24 cellular contexts compared by ENCODE assay signal in genomic region chr5:85108471-85108870, GRCh38.
A peak's percentile ranks its signal among the peaks of the same experiment; 100 is the strongest.
DNase-seq lines count a peak whose midpoint lies in the region; ATAC-seq and TF ChIP-seq lines count a peak whose summit lies in the region.
"Had no signal": no experiment of that assay in that cellular context is flagged by ENCODE, and none has a peak within 500 bp of the region (broad histone marks: within the 10 kb centered on the region; RNA-seq: fewer than 3 reads in every experiment).

No MANE protein-coding gene starts in this region.

- no peaks in the 10 kb centered on the region for H3K27me3 ChIP-seq in GM23338 (ENCODE audit: insufficient read depth)
- H3K27me3 ChIP-seq: foreskin keratinocyte, SJCRH30 had no signal

- H3K27ac Mint-ChIP-seq in GM23338 = no peak overlapping the region
- no peak overlapping the region for H3K27ac Mint-ChIP-seq in activated CD4-positive, alpha-beta memory T cell treated with anti-CD3 and anti-CD28 coated beads for 36 hours
- H3K27ac Mint-ChIP-seq: activated CD8-positive, alpha-beta memory T cell treated with anti-CD3 and anti-CD28 coated beads, Interleukin-2, amount 10 ng/mL, durations not matched to agents 7 days and 5 days; activated naive CD8-positive, alpha-beta T cell; nephron; stimulated activated effector memory CD8-positive, alpha-beta T cell treated with anti-CD3 and anti-CD28 coated beads, Interleukin-12 subunit alpha, Interleukin-12 subunit beta, amount 100 ng/mL, for 72 hours; T-helper 17 cell had no signal

- H3K4me1 ChIP-seq in GM23338 (ENCODE audit: insufficient read depth) = no peaks in the 10 kb centered on the region
- H3K4me1 ChIP-seq: foreskin keratinocyte, HAP-1, left ventricle myocardium inferior, psoas muscle, SJCRH30 had no signal

- no peaks in the 10 kb centered on the region for H3K9me2 ChIP-seq in GM23338 (ENCODE audit: insufficient read depth)

- ATAC-seq in GM23338 = no peak
- no peak for ATAC-seq in GM19463 (IDR thresholded peaks at IDR 0.05; ENCODE audit: unreplicated experiment)
- ATAC-seq: activated CD8-positive, alpha-beta memory T cell treated with anti-CD3 and anti-CD28 coated beads, Interleukin-2, amount 10 ng/mL, durations not matched to agents 7 days and 5 days; foreskin keratinocyte; psoas muscle; stimulated activated effector memory CD8-positive, alpha-beta T cell treated with anti-CD3 and anti-CD28 coated beads, Interleukin-12 subunit alpha, Interleukin-12 subunit beta, amount 100 ng/mL, for 72 hours; T-helper 17 cell had no signal

- no peak overlapping the region for H2AFZ ChIP-seq in GM23338

- H4K20me1 ChIP-seq in GM23338 (replicated peaks; ENCODE audit: insufficient read depth) = no peaks in the 10 kb centered on the region

- DNase-seq in GM23338 (ENCODE audit: low spot score) = peak; percentile 43
- DNase-seq in NCI-H69 (lab: John Stamatoyannopoulos, UW) = peak; percentile 22
- DNase-seq in epithelial cell of esophagus (ENCODE audit: low read depth) = peak; percentile 6
- no peak for DNase-seq in activated CD4-positive, alpha-beta memory T cell treated with anti-CD3 and anti-CD28 coated beads for 36 hours
- DNase-seq in ureter (ENCODE audit: low spot score) = no peak
- DNase-seq in activated CD8-positive, alpha-beta memory T cell treated with anti-CD3 and anti-CD28 coated beads, Interleukin-2, amount 50 U/mL, for 4 hours = no peak
- DNase-seq: activated CD4-positive, alpha-beta T cell treated with anti-CD3 and anti-CD28 coated beads for 48 hours; activated CD8-positive, alpha-beta memory T cell treated with anti-CD3 and anti-CD28 coated beads, Interleukin-2, amount 10 ng/mL, durations not matched to agents 7 days and 5 days; foreskin keratinocyte; left ventricle myocardium inferior; NCI-H2081 treated with DMSO at 0.1 percent for 48 hours; NCI-H510A; psoas muscle; SJCRH30; stimulated activated CD4-positive, alpha-beta T cell treated with anti-CD3 and anti-CD28 coated beads, Interleukin-1b, Interleukin-23, amount 100 ng/mL, for 48 hours; T-helper 17 cell had no signal

- POLR2A ChIA-PET in activated CD4-positive, alpha-beta memory T cell treated with anti-CD3 and anti-CD28 coated beads for 36 hours (lab: Charles Lee) = no interaction called here

- TF ChIP-seq CTCF in 22Rv1 (IDR thresholded peaks at IDR 0.05) (0 out of 2 replicates have a peak, but pooled peaks have one; percentile 15), GM23338 (conservative IDR thresholded peaks at IDR 0.05; ENCODE audit: low read depth in 2 of 2) (peak in 1 of 2 experiments; percentile 39; a peak in 1 of 4 replicates), epithelial cell of esophagus (IDR thresholded peaks at IDR 0.05; ENCODE audit: insufficient read depth, low read depth, low read length, missing control alignments) (no peak)

- CTCF ChIA-PET in activated CD4-positive, alpha-beta memory T cell treated with anti-CD3 and anti-CD28 coated beads for 36 hours (lab: Charles Lee) = no interaction called here

- no peak overlapping the region for H3K27ac ChIP-seq in 22Rv1
- no peak overlapping the region for H3K27ac ChIP-seq in GM23338 (ENCODE audit: low read depth)
- H3K27ac ChIP-seq: foreskin keratinocyte, KMS-11, left ventricle myocardium inferior, psoas muscle, SJCRH30, skin epidermis had no signal

- H3F3A ChIP-seq in GM23338 (replicated peaks; ENCODE audit: low read depth) = no peaks in the 10 kb centered on the region

- H3K79me2 ChIP-seq in GM23338 (replicated peaks; ENCODE audit: insufficient read depth) = no peaks in the 10 kb centered on the region

- no peaks in the 10 kb centered on the region for H3K9me3 Mint-ChIP-seq in GM23338
- H3K9me3 Mint-ChIP-seq in activated CD4-positive, alpha-beta memory T cell treated with anti-CD3 and anti-CD28 coated beads for 36 hours = peaks cover 6% of the 10 kb centered on the region
- H3K9me3 Mint-ChIP-seq: nephron had no signal

- intact Hi-C loops in activated CD4-positive, alpha-beta memory T cell treated with anti-CD3 and anti-CD28 coated beads for 36 hours (cut with micrococcal nuclease) = no loop called here

- H3K4me2 ChIP-seq in GM23338 = no peak overlapping the region
- H3K4me2 ChIP-seq: KMS-11 had no signal

- no peaks in the 10 kb centered on the region for H3K36me3 Mint-ChIP-seq in GM23338 (ENCODE audit: low read depth)
- H3K36me3 Mint-ChIP-seq in activated CD4-positive, alpha-beta memory T cell treated with anti-CD3 and anti-CD28 coated beads for 36 hours = no peaks in the 10 kb centered on the region
- H3K36me3 Mint-ChIP-seq: activated CD8-positive, alpha-beta memory T cell treated with anti-CD3 and anti-CD28 coated beads, Interleukin-2, amount 10 ng/mL, durations not matched to agents 7 days and 5 days; activated naive CD8-positive, alpha-beta T cell; stimulated activated effector memory CD8-positive, alpha-beta T cell treated with anti-CD3 and anti-CD28 coated beads, Interleukin-12 subunit alpha, Interleukin-12 subunit beta, amount 100 ng/mL, for 72 hours had no signal

- H3K36me3 ChIP-seq in GM23338 (ENCODE audit: insufficient read depth) = no peaks in the 10 kb centered on the region
- H3K36me3 ChIP-seq: HAP-1, left ventricle myocardium inferior, SJCRH30 had no signal

- no peak overlapping the region for H3K4me3 ChIP-seq in GM23338
- no peak overlapping the region for H3K4me3 ChIP-seq in epithelial cell of esophagus (ENCODE audit: low read length)
- H3K4me3 ChIP-seq: HAP-1, left ventricle myocardium inferior, psoas muscle, SJCRH30, skin epidermis had no signal

- H3K4me3 Mint-ChIP-seq in GM23338 = no peak overlapping the region
- H3K4me3 Mint-ChIP-seq in activated CD4-positive, alpha-beta memory T cell treated with anti-CD3 and anti-CD28 coated beads for 36 hours = no peak overlapping the region
- H3K4me3 Mint-ChIP-seq: activated CD8-positive, alpha-beta memory T cell treated with anti-CD3 and anti-CD28 coated beads, Interleukin-2, amount 10 ng/mL, durations not matched to agents 7 days and 5 days; activated naive CD8-positive, alpha-beta T cell; nephron; stimulated activated effector memory CD8-positive, alpha-beta T cell treated with anti-CD3 and anti-CD28 coated beads, Interleukin-12 subunit alpha, Interleukin-12 subunit beta, amount 100 ng/mL, for 72 hours; T-helper 17 cell had no signal

- H3K4me1 Mint-ChIP-seq in GM23338 = no peaks in the 10 kb centered on the region
- no peaks in the 10 kb centered on the region for H3K4me1 Mint-ChIP-seq in activated CD4-positive, alpha-beta memory T cell treated with anti-CD3 and anti-CD28 coated beads for 36 hours (ENCODE audit: low read depth)
- H3K4me1 Mint-ChIP-seq: activated CD8-positive, alpha-beta memory T cell treated with anti-CD3 and anti-CD28 coated beads, Interleukin-2, amount 10 ng/mL, durations not matched to agents 7 days and 5 days; nephron; stimulated activated effector memory CD8-positive, alpha-beta T cell treated with anti-CD3 and anti-CD28 coated beads, Interleukin-12 subunit alpha, Interleukin-12 subunit beta, amount 100 ng/mL, for 72 hours; T-helper 17 cell had no signal

- peaks cover 2% of the 10 kb centered on the region for H3K27me3 Mint-ChIP-seq in GM23338 (ENCODE audit: insufficient read depth, low read depth, poor library complexity)
- no peaks in the 10 kb centered on the region for H3K27me3 Mint-ChIP-seq in activated CD4-positive, alpha-beta memory T cell treated with anti-CD3 and anti-CD28 coated beads for 36 hours
- H3K27me3 Mint-ChIP-seq: activated CD8-positive, alpha-beta memory T cell treated with anti-CD3 and anti-CD28 coated beads, Interleukin-2, amount 10 ng/mL, durations not matched to agents 7 days and 5 days; activated naive CD8-positive, alpha-beta T cell; T-helper 17 cell had no signal

TF ChIP-seq in GM23338, 12 proteins besides CTCF, POLR2A, EP300 and RAD21 (continues in another document):
- TF ChIP-seq EZH2phosphoT487 (IDR thresholded peaks at IDR 0.05; ENCODE audit: unreplicated experiment) = no peak
- TF ChIP-seq STAT1 (IDR thresholded peaks at IDR 0.05; ENCODE audit: unreplicated experiment) = no peak
- TF ChIP-seq CREB1 (CRISPR knock-in tag; IDR thresholded peaks at IDR 0.05; ENCODE audit: low read depth) = no peak
- TF ChIP-seq JUNB (IDR thresholded peaks at IDR 0.05; ENCODE audit: unreplicated experiment) = no peak
- TF ChIP-seq POLR2AphosphoS5 (IDR thresholded peaks at IDR 0.05; ENCODE audit: low read depth) = no peak
- TF ChIP-seq ETS1 (IDR thresholded peaks at IDR 0.05) = no peak
- no peak for TF ChIP-seq REST (IDR thresholded peaks at IDR 0.05; ENCODE audit: unreplicated experiment)

Comparison
In these comparisons a context has a peak if more than half of its experiments do, and no peak if none do; other contexts are left out.
1. DNase-seq: peak in GM23338 (single experiment), NCI-H69 (single experiment) and epithelial cell of esophagus (single experiment); none in activated CD4-positive, alpha-beta memory T cell treated with anti-CD3 and anti-CD28 coated beads for 36 hours (single experiment), ureter (single experiment) and activated CD8-positive, alpha-beta memory T cell treated with anti-CD3 and anti-CD28 coated beads, Interleukin-2, amount 50 U/mL, for 4 hours (single experiment).